8 cellular contexts compared by ENCODE assay signal in genomic region chr16:68093816-68094613, GRCh38. TPM values are rescaled to one million over a fixed set of nuclear protein-coding genes. Genes with fewer than 3 reads are reported as not detected.
DNase-seq lines count a peak whose midpoint lies in the region; ATAC-seq and TF ChIP-seq lines count a peak whose summit lies in the region.

No MANE protein-coding gene starts in this region.

- TF ChIP-seq EP300 in SK-N-SH (IDR thresholded peaks at IDR 0.05; ENCODE audit: borderline replicate concordance in 1 of 2, low read depth in 1 of 2, low read length in 1 of 2): no peak

- ATAC-seq in HG03175 (IDR thresholded peaks at IDR 0.05; ENCODE audit: unreplicated experiment): no peak
- no peak for ATAC-seq in GM21381 (IDR thresholded peaks at IDR 0.05; ENCODE audit: unreplicated experiment)
- no peak for ATAC-seq in HG03095 (IDR thresholded peaks at IDR 0.05; ENCODE audit: unreplicated experiment)

- H3K36me3 Mint-ChIP-seq in activated CD4-positive, alpha-beta T cell treated with anti-CD3 and anti-CD28 coated beads, Interleukin-2, amount 10 ng/mL, durations not matched to agents 7 days and 5 days (ENCODE audit: low read depth): peaks cover 17% of the 10 kb centered on the region

- peaks cover 0 to 4% of the 10 kb centered on the region in 2 experiments for H3K36me3 ChIP-seq in SK-N-SH (replicated peaks in 1 of 2; ENCODE audit: control insufficient read depth in 1 of 2, insufficient read depth in 2 of 2, low read length in 1 of 2)
- no peaks in the 10 kb centered on the region for H3K36me3 ChIP-seq in fibroblast of lung (ENCODE audit: control insufficient read depth, insufficient read depth, low read length)
- no peaks in the 10 kb centered on the region for H3K36me3 ChIP-seq in skeletal muscle tissue (ENCODE audit: control insufficient read depth in 3 of 3, insufficient read depth in 3 of 3, low read length in 3 of 3)

- H4K20me1 ChIP-seq in SK-N-SH (ENCODE audit: insufficient read depth) (no peaks in the 10 kb centered on the region), fibroblast of lung (ENCODE audit: control insufficient read depth, extremely low read depth, insufficient read depth, low read length) (no peaks in the 10 kb centered on the region)

- TF ChIP-seq RAD21 in SK-N-SH (IDR thresholded peaks at IDR 0.05; ENCODE audit: low read length): peak; percentile 71

- H3K79me2 ChIP-seq in SK-N-SH (ENCODE audit: insufficient read depth) (peaks cover 98% of the 10 kb centered on the region), fibroblast of lung (ENCODE audit: control insufficient read depth, insufficient read depth, low read length) (peaks cover 63% of the 10 kb centered on the region)

- H3K9me3 ChIP-seq in SK-N-SH (no peaks in the 10 kb centered on the region), fibroblast of lung (ENCODE audit: control insufficient read depth, insufficient read depth, low read depth, low read length) (no peaks in the 10 kb centered on the region), skeletal muscle tissue (ENCODE audit: control insufficient read depth in 3 of 3, low read length in 3 of 3) (no peaks in the 10 kb centered on the region)

- no peak overlapping the region for H3K4me3 ChIP-seq in SK-N-SH (ENCODE audit: low read depth in 2 of 2, low read length in 1 of 2)
- H3K4me3 ChIP-seq in fibroblast of lung (replicated peaks in 1 of 4; ENCODE audit: control extremely low read depth in 1 of 4, insufficient read depth in 1 of 4, low read depth in 3 of 4, low read length in 4 of 4): no peak overlapping the region
- H3K4me3 ChIP-seq in skeletal muscle tissue (ENCODE audit: low read length in 3 of 3): peak overlapping the region in 1 of 3 donors; percentile 18

- DNase-seq in activated CD4-positive, alpha-beta T cell treated with anti-CD3 and anti-CD28 coated beads, Interleukin-2, amount 10 ng/mL, durations not matched to agents 7 days and 5 days: no peak
- DNase-seq in activated CD4-positive, alpha-beta T cell treated with anti-CD3 and anti-CD28 coated beads, Interleukin-2, amount 50 U/mL, for 48 hours: no peak
- DNase-seq in SK-N-SH: no peak
- peak; percentile 40 to 67 for DNase-seq in fibroblast of lung (ENCODE audit: low read depth in 2 of 2)

- no peaks in the 10 kb centered on the region for H3K9me2 ChIP-seq in SK-N-SH

- peak overlapping the region; percentile 0 for H3K27ac Mint-ChIP-seq in activated CD4-positive, alpha-beta T cell treated with anti-CD3 and anti-CD28 coated beads, Interleukin-2, amount 10 ng/mL, durations not matched to agents 7 days and 5 days

- H3K9ac ChIP-seq in SK-N-SH: no peak overlapping the region
- no peak overlapping the region for H3K9ac ChIP-seq in fibroblast of lung (ENCODE audit: insufficient read depth, low read length)
- H3K9ac ChIP-seq in skeletal muscle tissue (ENCODE audit: low read depth in 1 of 3, low read length in 3 of 3): peak overlapping the region in 2 of 3 donors; percentile 19 to 40

- peaks cover 17% of the 10 kb centered on the region for H3F3A ChIP-seq in SK-N-SH (replicated peaks; ENCODE audit: insufficient read depth)

- CTCF ChIA-PET in activated CD4-positive, alpha-beta T cell treated with anti-CD3 and anti-CD28 coated beads, Interleukin-2, amount 10 ng/mL, durations not matched to agents 7 days and 5 days (lab: Charles Lee): interaction anchor here (0.6 to 3.5 kb wide), 12 partner anchors 9 to 153 kb away, joined by 3 to 13 read pairs (median 4); partner anchors contain the start of gene NFATC3
- CTCF ChIA-PET in SK-N-SH (lab: Yijun Ruan, JAX): interaction anchor here (0.6 to 5.4 kb wide), 42 partner anchors 9 to 318 kb away, joined by 3 to 98 read pairs (median 4); partner anchors contain the start of genes ESRP2, NFATC3 and SLC7A6

- peaks cover 72% of the 10 kb centered on the region for H3K4me1 Mint-ChIP-seq in activated CD4-positive, alpha-beta T cell treated with anti-CD3 and anti-CD28 coated beads, Interleukin-2, amount 10 ng/mL, durations not matched to agents 7 days and 5 days

- H3K27me3 Mint-ChIP-seq in activated CD4-positive, alpha-beta T cell treated with anti-CD3 and anti-CD28 coated beads, Interleukin-2, amount 10 ng/mL, durations not matched to agents 7 days and 5 days: no peaks in the 10 kb centered on the region

- peak; percentile 57 for TF ChIP-seq CTCF in SK-N-SH (IDR thresholded peaks at IDR 0.05)
- TF ChIP-seq CTCF in fibroblast of lung (conservative IDR thresholded peaks at IDR 0.05 in 1 of 2, IDR thresholded peaks at IDR 0.05 in 1 of 2; ENCODE audit: low read depth in 1 of 2, low read length in 2 of 2): peak; percentile 66 to 69

- H3K27ac ChIP-seq in SK-N-SH (ENCODE audit: low read depth in 2 of 2, low read length in 1 of 2) (no peak overlapping the region), fibroblast of lung (ENCODE audit: insufficient read depth, low read length) (no peak overlapping the region), skeletal muscle tissue (ENCODE audit: low read depth, low read length) (peak overlapping the region; percentile 69)

- H3K4me2 ChIP-seq in SK-N-SH (no peak overlapping the region), fibroblast of lung (ENCODE audit: extremely low read depth, insufficient read depth, low read length) (peak overlapping the region; percentile 66)

- POLR2A ChIA-PET in activated CD4-positive, alpha-beta T cell treated with anti-CD3 and anti-CD28 coated beads, Interleukin-2, amount 10 ng/mL, durations not matched to agents 7 days and 5 days (lab: Charles Lee): interaction anchor here (0.6 to 0.8 kb wide), 2 partner anchors 89 to 121 kb away, joined by 5 to 9 read pairs; no protein-coding TSS in a partner anchor
- POLR2A ChIA-PET in SK-N-SH (lab: Yijun Ruan, JAX): interaction anchor here (1.7 kb wide), 1 partner anchor 9 kb away, joined by 7 read pairs; the partner anchor contains the start of gene NFATC3

- H3K27me3 ChIP-seq in SK-N-SH (ENCODE audit: insufficient read depth): no peaks in the 10 kb centered on the region
- no peaks in the 10 kb centered on the region for H3K27me3 ChIP-seq in fibroblast of lung (ENCODE audit: control insufficient read depth, insufficient read depth, low read length)
- H3K27me3 ChIP-seq in skeletal muscle tissue (ENCODE audit: control insufficient read depth in 3 of 3, insufficient read depth in 3 of 3, low read length in 3 of 3): no peaks in the 10 kb centered on the region

- H3K4me3 Mint-ChIP-seq in activated CD4-positive, alpha-beta T cell treated with anti-CD3 and anti-CD28 coated beads, Interleukin-2, amount 10 ng/mL, durations not matched to agents 7 days and 5 days: no peak overlapping the region

- H2AFZ ChIP-seq in SK-N-SH (ENCODE audit: low read depth): no peak overlapping the region
- H2AFZ ChIP-seq in fibroblast of lung (ENCODE audit: low read length): no peak overlapping the region

- no peaks in the 10 kb centered on the region for H3K9me3 Mint-ChIP-seq in activated CD4-positive, alpha-beta T cell treated with anti-CD3 and anti-CD28 coated beads, Interleukin-2, amount 10 ng/mL, durations not matched to agents 7 days and 5 days

- H3K4me1 ChIP-seq in SK-N-SH (ENCODE audit: control insufficient read depth in 1 of 2, insufficient read depth in 2 of 2, low read depth in 1 of 2, low read length in 1 of 2) (peaks cover 8 to 38% of the 10 kb centered on the region in 2 experiments), fibroblast of lung (ENCODE audit: control insufficient read depth, extremely low read depth, insufficient read depth, low read length) (no peaks in the 10 kb centered on the region), skeletal muscle tissue (ENCODE audit: control insufficient read depth in 3 of 3, insufficient read depth in 3 of 3, low read length in 3 of 3) (peaks cover 31 to 51% (median 35%) of the 10 kb centered on the region in 3 donors)

- 90% methylated on average over 5 of the region's 5 CpGs for WGBS in SK-N-SH (ENCODE audit: low lambda C conversion rate)

TF ChIP-seq in SK-N-SH, 30 proteins besides CTCF, POLR2A, EP300 and RAD21:
- TF ChIP-seq SMC3 (IDR thresholded peaks at IDR 0.05; ENCODE audit: low read depth, low read length) (peak; percentile 44; the same call in 1 of the 2 replicates), SIN3A (IDR thresholded peaks at IDR 0.05; ENCODE audit: borderline replicate concordance, low read depth, low read length) (0 out of 2 replicates have a peak, but pooled peaks have one; percentile 21), ZBTB33 (IDR thresholded peaks at IDR 0.05; ENCODE audit: borderline replicate concordance, low read depth) (no peak)

RNA-seq across cellular contexts. Expression of gene NFATC3, which starts 8.8 kb away (rescaled TPM):
- total RNA-seq in activated CD4-positive, alpha-beta T cell treated with anti-CD3 and anti-CD28 coated beads, Interleukin-2, amount 10 ng/mL, durations not matched to agents 7 days and 5 days: 100 to 1,000 TPM; 146 to 159 TPM
- 5.7 and 7.8 TPM in 2 replicates for polyA plus RNA-seq in SK-N-SH (2012; rRNA removed)
- polyA plus RNA-seq in SK-N-SH (2012; cell fraction: cytosol; rRNA removed): 7.1 and 7.9 TPM in 2 replicates
- polyA plus RNA-seq in SK-N-SH (2012; cell fraction: nucleus; rRNA removed): 5.9 and 9.0 TPM in 2 replicates
- total RNA-seq in fibroblast of lung: 10.6 and 11.0 TPM in 2 replicates
- 9.6 and 10.1 TPM in 2 replicates for polyA plus RNA-seq in fibroblast of lung
- 7.0 and 7.3 TPM in 2 replicates for polyA plus RNA-seq in fibroblast of lung (2012)
- polyA minus RNA-seq in fibroblast of lung (ENCODE audit: low replicate concordance): 19.1 and 20.7 TPM in 2 replicates
- 29.2 TPM for total RNA-seq in skeletal muscle tissue

Comparison
In these comparisons a context has a peak if more than half of its experiments do, and no peak if none do; other contexts are left out.
1. DNase-seq: peak in fibroblast of lung (2 of 2); none in activated CD4-positive, alpha-beta T cell treated with anti-CD3 and anti-CD28 coated beads, Interleukin-2, amount 10 ng/mL, durations not matched to agents 7 days and 5 days (single experiment), activated CD4-positive, alpha-beta T cell treated with anti-CD3 and anti-CD28 coated beads, Interleukin-2, amount 50 U/mL, for 48 hours (0 of 2) and SK-N-SH (single experiment).
2. H3K9ac ChIP-seq: peak in skeletal muscle tissue (2 of 3); none in SK-N-SH (single experiment) and fibroblast of lung (single experiment).